ENCODE assay signal across 20 cellular contexts in genomic region chr5:76294573-76294972, GRCh38.
A peak's percentile ranks its signal among the peaks of the same experiment; 100 is the strongest.
DNase-seq lines count a peak whose midpoint lies in the region; ATAC-seq and TF ChIP-seq lines count a peak whose summit lies in the region.
"Had no signal": no experiment of that assay in that cellular context is flagged by ENCODE, and none has a peak within 500 bp of the region (broad histone marks: within the 10 kb centered on the region; RNA-seq: fewer than 3 reads in every experiment).

No MANE protein-coding gene starts in this region.

- H3K4me3 ChIP-seq in right atrium auricular region (no peak overlapping the region), NB4 (ENCODE audit: low read depth, low read length) (no peak overlapping the region), upper lobe of right lung (no peak overlapping the region)
- H3K4me3 ChIP-seq: A549, adrenal gland, coronary artery, esophagus squamous epithelium had no signal

- no peaks in the 10 kb centered on the region for H3K4me1 ChIP-seq in right atrium auricular region
- H3K4me1 ChIP-seq in upper lobe of right lung, result no peaks in the 10 kb centered on the region
- H3K4me1 ChIP-seq: A549, adrenal gland had no signal

- H3K27ac ChIP-seq in right atrium auricular region (no peak overlapping the region), upper lobe of right lung (no peak overlapping the region)
- H3K27ac ChIP-seq: A549, esophagus squamous epithelium had no signal

- H3K36me3 Mint-ChIP-seq in dendritic cell treated with granulocyte-macrophage colony-stimulating factor and Interleukin-4, amounts not matched to agents 40 ng/mL and 50 ng/mL, for 4 days (ENCODE audit: low read depth), result no peaks in the 10 kb centered on the region

- TF ChIP-seq POLR2A in NB4 (IDR thresholded peaks at IDR 0.05; ENCODE audit: extremely low read depth, insufficient read length), result no peak

- H3K9me3 Mint-ChIP-seq in dendritic cell treated with granulocyte-macrophage colony-stimulating factor and Interleukin-4, amounts not matched to agents 40 ng/mL and 50 ng/mL, for 4 days, result no peaks in the 10 kb centered on the region
- H3K9me3 Mint-ChIP-seq: activated T-cell treated with anti-CD3 and anti-CD28 coated beads, Interleukin-2, amount 50 U/mL, for 4 hours; neural crest cell had no signal

- H3K36me3 ChIP-seq in right atrium auricular region (no peaks in the 10 kb centered on the region), upper lobe of right lung (no peaks in the 10 kb centered on the region)
- H3K36me3 ChIP-seq: adrenal gland, esophagus squamous epithelium had no signal

- peaks cover 54% of the 10 kb centered on the region for H3K4me1 Mint-ChIP-seq in dendritic cell treated with granulocyte-macrophage colony-stimulating factor and Interleukin-4, amounts not matched to agents 40 ng/mL and 50 ng/mL, for 4 days (ENCODE audit: low read depth)
- H3K4me1 Mint-ChIP-seq: neural crest cell had no signal

- H3K4me3 Mint-ChIP-seq in dendritic cell treated with granulocyte-macrophage colony-stimulating factor and Interleukin-4, amounts not matched to agents 40 ng/mL and 50 ng/mL, for 4 days, result no peak overlapping the region
- H3K4me3 Mint-ChIP-seq: activated CD4-positive, alpha-beta T cell treated with anti-CD3 and anti-CD28 coated beads, Interleukin-2, amount 10 ng/mL, durations not matched to agents 24 days and 14 days; activated T-cell treated with anti-CD3 and anti-CD28 coated beads, Interleukin-2, amount 50 U/mL, for 4 hours; neural crest cell had no signal

- ATAC-seq in Right ventricle myocardium superior (ENCODE audit: poor library complexity) (peak; percentile 60), upper lobe of right lung (peak; percentile 81)
- ATAC-seq: A549; activated T-cell treated with anti-CD3 and anti-CD28 coated beads, Interleukin-2, amount 50 U/mL, for 4 hours had no signal

- no peak for TF ChIP-seq CTCF in right atrium auricular region (IDR thresholded peaks at IDR 0.05)
- TF ChIP-seq CTCF in NB4 (IDR thresholded peaks at IDR 0.05; ENCODE audit: low read depth, low read length), result no peak
- TF ChIP-seq CTCF in upper lobe of right lung (IDR thresholded peaks at IDR 0.05), result no peak

- no peaks in the 10 kb centered on the region for H3K9me3 ChIP-seq in right atrium auricular region
- H3K9me3 ChIP-seq in upper lobe of right lung, result no peaks in the 10 kb centered on the region
- H3K9me3 ChIP-seq: A549, adrenal gland, esophagus squamous epithelium had no signal

- no peak for DNase-seq in Right ventricle myocardium superior
- DNase-seq in right atrium auricular region (ENCODE audit: low spot score), result no peak
- peak; percentile 53 for DNase-seq in NB4 (ENCODE audit: low read depth)
- DNase-seq in upper lobe of right lung, result no peak
- DNase-seq in NCI-H510A treated with DMSO at 0.1 percent for 48 hours (lab: John Stamatoyannopoulos, UW), result no peak
- DNase-seq in SW480 (ENCODE audit: low spot score), result no peak
- no peak for DNase-seq in amygdala (lab: John Stamatoyannopoulos, UW)
- DNase-seq: activated CD4-positive, alpha-beta T cell treated with anti-CD3 and anti-CD28 coated beads, Interleukin-2, amount 10 ng/mL, durations not matched to agents 24 days and 14 days; activated T-cell treated with anti-CD3 and anti-CD28 coated beads, Interleukin-2, amount 50 U/mL, for 4 hours; COR-L47; esophagus squamous epithelium; H7; hippocampal formation; NCI-H2171 treated with DMSO at 0.1 percent for 48 hours; stimulated activated naive CD4-positive, alpha-beta T cell had no signal

- peak overlapping the region; percentile 82 for H3K27ac Mint-ChIP-seq in dendritic cell treated with granulocyte-macrophage colony-stimulating factor and Interleukin-4, amounts not matched to agents 40 ng/mL and 50 ng/mL, for 4 days
- H3K27ac Mint-ChIP-seq: activated CD4-positive, alpha-beta T cell treated with anti-CD3 and anti-CD28 coated beads, Interleukin-2, amount 10 ng/mL, durations not matched to agents 24 days and 14 days had no signal

- no peaks in the 10 kb centered on the region for H3K27me3 Mint-ChIP-seq in dendritic cell treated with granulocyte-macrophage colony-stimulating factor and Interleukin-4, amounts not matched to agents 40 ng/mL and 50 ng/mL, for 4 days

- intact Hi-C loops in Right ventricle myocardium superior (cut with DNase I) (no loop called here), upper lobe of right lung (cut with DNase I) (no loop called here)
- intact Hi-C loops in dendritic cell treated with granulocyte-macrophage colony-stimulating factor and Interleukin-4, amounts not matched to agents 40 ng/mL and 50 ng/mL, for 4 days (cut with micrococcal nuclease), result loop anchor here (10.0 kb wide), 1 partner anchor 110 kb away; the partner anchor contains the start of gene IQGAP2

- H3K27me3 ChIP-seq in right atrium auricular region (no peaks in the 10 kb centered on the region), upper lobe of right lung (no peaks in the 10 kb centered on the region)
- H3K27me3 ChIP-seq: adrenal gland, esophagus squamous epithelium had no signal
